Comparison of ENCODE assay signal across 1 cellular context in the genomic region with DNA sequence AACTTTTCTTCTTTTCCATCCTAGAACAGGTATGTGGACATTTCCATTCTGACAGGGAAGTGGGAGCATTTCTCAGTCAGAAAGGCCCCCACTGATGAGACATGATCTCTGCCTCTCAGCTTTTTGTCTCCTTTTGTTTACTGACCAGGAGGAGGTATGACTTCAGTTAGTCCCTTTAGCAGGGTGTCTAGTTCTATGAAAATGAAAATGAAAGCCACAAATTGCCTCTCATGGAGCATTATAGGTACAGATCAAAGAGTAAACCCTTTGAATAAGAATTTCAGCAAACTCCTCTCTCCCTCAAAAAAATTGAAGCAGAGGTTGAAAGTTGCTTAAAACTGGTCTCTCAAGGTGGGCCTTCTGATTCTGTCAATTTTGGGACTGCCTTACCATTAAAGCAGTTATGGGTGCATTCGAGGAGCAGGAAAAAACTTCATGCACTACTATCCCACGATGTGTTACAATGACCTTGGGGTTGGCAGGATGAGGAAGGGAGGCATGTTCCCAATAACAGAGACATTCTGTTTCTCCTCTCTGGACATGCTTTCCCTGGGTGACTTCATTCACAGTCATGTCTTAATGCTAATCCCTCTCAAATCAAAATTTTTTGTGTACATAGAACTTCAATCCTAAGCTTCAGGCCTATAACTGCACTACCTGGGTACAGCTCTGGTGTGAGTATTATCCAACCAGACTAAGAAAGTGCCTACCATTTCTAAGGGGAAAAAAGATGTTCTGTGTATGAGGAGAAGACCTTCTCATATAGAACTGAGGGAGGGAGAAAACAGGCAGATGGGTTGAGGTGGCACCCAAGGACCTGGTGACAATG.
TF ChIP-seq lines count a peak whose summit lies in the region.

No MANE protein-coding gene starts in this region.

TF ChIP-seq in K562, 482 proteins besides CTCF, POLR2A, EP300 and RAD21 (continued from another document):
- TF ChIP-seq THRB (CRISPR knock-in tag; conservative IDR thresholded peaks at IDR 0.05) (no peak), MAZ (CRISPR knock-in tag; conservative IDR thresholded peaks at IDR 0.05 in 1 of 2, IDR thresholded peaks at IDR 0.05 in 1 of 2) (no peak), HOMEZ (CRISPR knock-in tag; IDR thresholded peaks at IDR 0.05) (no peak), CLOCK (CRISPR knock-in tag; IDR thresholded peaks at IDR 0.05; ENCODE audit: borderline replicate concordance) (no peak), MCM5 (IDR thresholded peaks at IDR 0.05; ENCODE audit: low read depth) (no peak), POU5F1 (IDR thresholded peaks at IDR 0.05; ENCODE audit: borderline replicate concordance, low read depth, low read length, partially characterized antibody) (no peak), ZBTB9 (CRISPR knock-in tag; IDR thresholded peaks at IDR 0.05) (no peak), KLF10 (CRISPR knock-in tag; IDR thresholded peaks at IDR 0.05) (no peak)
